8 cellular contexts compared by ENCODE assay signal in the genomic region with DNA sequence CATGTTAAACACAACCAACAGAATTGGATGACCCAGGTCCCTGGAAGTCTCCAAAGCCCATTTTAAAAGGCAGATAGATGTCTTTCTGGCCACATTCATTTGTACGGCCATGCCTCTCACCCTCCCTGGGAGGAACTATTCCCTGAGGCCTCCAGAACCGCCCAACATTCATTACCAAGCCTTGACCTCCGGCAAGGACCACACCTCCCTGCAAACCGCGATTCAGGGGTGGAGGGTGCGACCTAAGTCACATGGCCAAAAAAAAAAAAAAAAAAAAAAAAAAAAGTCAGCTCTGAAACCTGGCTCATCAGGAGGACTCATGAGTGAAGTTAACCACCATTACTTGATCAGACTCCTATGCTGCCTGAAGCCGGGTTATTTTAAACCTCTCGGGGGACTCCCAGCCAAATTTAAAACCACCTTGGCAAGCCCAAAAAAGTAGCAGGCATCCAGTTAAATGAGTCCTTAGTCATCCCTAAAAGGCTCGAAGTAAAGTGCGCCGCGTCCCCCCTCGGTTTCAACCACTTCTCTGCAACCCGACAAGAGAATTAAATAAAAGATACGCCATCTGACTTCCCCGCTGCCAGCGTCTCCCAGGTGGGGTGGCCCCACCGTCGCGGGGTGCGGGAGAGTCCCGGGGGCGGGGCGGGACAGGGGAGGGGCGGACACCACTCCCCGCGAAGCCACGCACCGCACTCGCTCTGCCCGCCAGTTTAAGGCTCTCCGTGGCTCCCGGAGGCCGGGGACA. TPM values are rescaled to one million over a fixed set of nuclear protein-coding genes. Genes with fewer than 3 reads are reported as not detected.
DNase-seq lines count a peak whose midpoint lies in the region; ATAC-seq and TF ChIP-seq lines count a peak whose summit lies in the region.

No MANE protein-coding gene starts in this region.

- H3K4me1 ChIP-seq in HEK293 (ENCODE audit: control insufficient read depth, insufficient read depth, low read length): peaks cover 10% of the 10 kb centered on the region
- peaks cover 46% of the 10 kb centered on the region for H3K4me1 ChIP-seq in OCI-LY1 (ENCODE audit: insufficient read depth, low read length, severe bottlenecking)
- H3K4me1 ChIP-seq in subcutaneous abdominal adipose tissue (ENCODE audit: control insufficient read depth in 5 of 5, insufficient read depth in 5 of 5, low read length in 5 of 5): peaks cover 14 to 63% (median 56%) of the 10 kb centered on the region in 5 donors

- H3K4me3 ChIP-seq in HEK293 (ENCODE audit: low read depth, low read length) (peak overlapping the region; percentile 94), OCI-LY1 (ENCODE audit: low read depth, low read length, poor library complexity, severe bottlenecking) (peak overlapping the region; percentile 68), fibroblast of mammary gland (ENCODE audit: control insufficient read depth, low read depth, low read length) (peak overlapping the region; percentile 99), subcutaneous abdominal adipose tissue (ENCODE audit: low read depth in 1 of 5, low read length in 5 of 5) (peak overlapping the region; percentile 84 to 100 (median 98))

- TF ChIP-seq CTCF in HEK293 (tag by site-specific recombination; IDR thresholded peaks at IDR 0.05): no peak
- no peak for TF ChIP-seq CTCF in OCI-LY1 (IDR thresholded peaks at IDR 0.05; ENCODE audit: low read length)
- TF ChIP-seq CTCF in fibroblast of mammary gland (conservative IDR thresholded peaks at IDR 0.05; ENCODE audit: control insufficient read depth, insufficient read depth, low read depth, low read length): no peak

- H3F3A ChIP-seq in OCI-LY1 (ENCODE audit: insufficient read depth, low read length): 0 out of 2 replicates have a peak, but pooled peaks cover 5% of the 10 kb centered on the region

- peak; percentile 11 to 13 for ATAC-seq in naive thymus-derived CD8-positive, alpha-beta T cell

- H4K20me1 ChIP-seq in OCI-LY1 (ENCODE audit: insufficient read depth, low read length): no peaks in the 10 kb centered on the region

- peak overlapping the region; percentile 79 for H3K27ac ChIP-seq in HEK293 (ENCODE audit: extremely low read depth, low read depth, low read length)
- no peak overlapping the region for H3K27ac ChIP-seq in OCI-LY1 (ENCODE audit: low read depth, low read length, poor library complexity, severe bottlenecking)
- peak overlapping the region; percentile 91 for H3K27ac ChIP-seq in subcutaneous abdominal adipose tissue (ENCODE audit: low read depth, low read length)

- POLR2A ChIA-PET in HEK293 (lab: Yijun Ruan, JAX): interaction anchor here (0.5 to 1.9 kb wide), 6 partner anchors 9 to 190 kb away, joined by 3 to 16 read pairs (median 6); no protein-coding TSS in a partner anchor
- POLR2A ChIA-PET in naive thymus-derived CD8-positive, alpha-beta T cell (lab: Charles Lee): interaction anchor here (0.6 to 4.9 kb wide), 15 partner anchors 8 to 1953 kb away, joined by 3 to 61 read pairs (median 4); a partner anchor contains a TSS

- peaks cover 0 to 4% (median 2%) of the 10 kb centered on the region in 3 donors for H3K36me3 Mint-ChIP-seq in naive thymus-derived CD8-positive, alpha-beta T cell

- H3K79me2 ChIP-seq in OCI-LY1 (ENCODE audit: insufficient read depth, low read length): no peaks in the 10 kb centered on the region

- DNase-seq in G401 (ENCODE audit: low spot score) (peak; percentile 67), activated T-helper 1 cell treated with Interleukin-2 at 50 U/mL for 16 hours (ENCODE audit: low read depth) (peak; percentile 56), fibroblast of mammary gland (ENCODE audit: low read depth) (peak; percentile 94), dedifferentiated amniotic fluid mesenchymal stem cell (ENCODE audit: extremely low spot score) (no peak)
- peak in 9 of 10 donors; percentile 39 to 79 (median 65) for DNase-seq in naive thymus-derived CD8-positive, alpha-beta T cell

- H3K36me3 ChIP-seq in HEK293 (ENCODE audit: control insufficient read depth in 2 of 2, insufficient read depth in 1 of 2, low read length in 2 of 2) (no peaks in the 10 kb centered on the region), OCI-LY1 (ENCODE audit: insufficient read depth, low read length) (no peaks in the 10 kb centered on the region), subcutaneous abdominal adipose tissue (ENCODE audit: control insufficient read depth in 5 of 5, insufficient read depth in 5 of 5, low read length in 5 of 5) (peaks cover 0 to 6% (median 3%) of the 10 kb centered on the region in 5 donors)

- CTCF ChIA-PET in HEK293 (lab: Yijun Ruan, JAX): interaction anchor here (0.7 kb wide), 2 partner anchors 10 to 154 kb away, joined by 3 to 4 read pairs; no protein-coding TSS in a partner anchor

- no peak overlapping the region for H2AFZ ChIP-seq in OCI-LY1 (ENCODE audit: low read length)

- H3K9me3 Mint-ChIP-seq in naive thymus-derived CD8-positive, alpha-beta T cell: no peaks in the 10 kb centered on the region

- no peaks in the 10 kb centered on the region for H3K9me3 ChIP-seq in HEK293 (ENCODE audit: control insufficient read depth, insufficient read depth, low read depth, low read length)
- no peaks in the 10 kb centered on the region for H3K9me3 ChIP-seq in OCI-LY1 (ENCODE audit: low read length)
- no peaks in the 10 kb centered on the region for H3K9me3 ChIP-seq in subcutaneous abdominal adipose tissue (ENCODE audit: control insufficient read depth in 5 of 5, low read length in 5 of 5)

- peaks cover 35 to 69% (median 56%) of the 10 kb centered on the region in 4 donors for H3K4me1 Mint-ChIP-seq in naive thymus-derived CD8-positive, alpha-beta T cell

- H3K9ac ChIP-seq in OCI-LY1 (ENCODE audit: low read length) (peak overlapping the region; percentile 61; the same call in 1 of the 2 replicates), subcutaneous abdominal adipose tissue (ENCODE audit: low read length in 5 of 5) (peak overlapping the region; percentile 69 to 100 (median 96))

- no peaks in the 10 kb centered on the region for H3K9me2 ChIP-seq in OCI-LY1 (ENCODE audit: low read depth, low read length)

- H3K27me3 ChIP-seq in OCI-LY1 (ENCODE audit: insufficient read depth, low read length) (no peaks in the 10 kb centered on the region), subcutaneous abdominal adipose tissue (ENCODE audit: control insufficient read depth in 5 of 5, insufficient read depth in 4 of 5, low read length in 5 of 5) (no peaks in the 10 kb centered on the region)

- peaks cover 0 to 2% (median 0%) of the 10 kb centered on the region in 5 donors for H3K27me3 Mint-ChIP-seq in naive thymus-derived CD8-positive, alpha-beta T cell

- peak overlapping the region; percentile 83 for H3K4me2 ChIP-seq in OCI-LY1 (ENCODE audit: low read length)

- peak overlapping the region; percentile 95 to 100 (median 99) for H3K27ac Mint-ChIP-seq in naive thymus-derived CD8-positive, alpha-beta T cell

- in situ Hi-C loops in G401 (cut with HindIII; ENCODE audit: low sequenced_read_pairs): no loop called here

- peak overlapping the region; percentile 97 to 100 (median 98) for H3K4me3 Mint-ChIP-seq in naive thymus-derived CD8-positive, alpha-beta T cell

TF ChIP-seq in HEK293, 187 proteins besides CTCF, POLR2A, EP300 and RAD21 (continues in another document):
- TF ChIP-seq BCL11A (tag by site-specific recombination; IDR thresholded peaks at IDR 0.05; ENCODE audit: low read depth): no peak
- TF ChIP-seq IKZF3 (tag by site-specific recombination; IDR thresholded peaks at IDR 0.05): no peak
- TF ChIP-seq ZNF600 (tag by site-specific recombination; IDR thresholded peaks at IDR 0.05): 0 out of 2 replicates have a peak, but pooled peaks have one; percentile 28
- TF ChIP-seq ZFP69B (tag by site-specific recombination; IDR thresholded peaks at IDR 0.05): peak; percentile 69
- peak; percentile 52 for TF ChIP-seq ZNF341 (tag by site-specific recombination; IDR thresholded peaks at IDR 0.05; ENCODE audit: low read depth)
- TF ChIP-seq, protein P1, sequence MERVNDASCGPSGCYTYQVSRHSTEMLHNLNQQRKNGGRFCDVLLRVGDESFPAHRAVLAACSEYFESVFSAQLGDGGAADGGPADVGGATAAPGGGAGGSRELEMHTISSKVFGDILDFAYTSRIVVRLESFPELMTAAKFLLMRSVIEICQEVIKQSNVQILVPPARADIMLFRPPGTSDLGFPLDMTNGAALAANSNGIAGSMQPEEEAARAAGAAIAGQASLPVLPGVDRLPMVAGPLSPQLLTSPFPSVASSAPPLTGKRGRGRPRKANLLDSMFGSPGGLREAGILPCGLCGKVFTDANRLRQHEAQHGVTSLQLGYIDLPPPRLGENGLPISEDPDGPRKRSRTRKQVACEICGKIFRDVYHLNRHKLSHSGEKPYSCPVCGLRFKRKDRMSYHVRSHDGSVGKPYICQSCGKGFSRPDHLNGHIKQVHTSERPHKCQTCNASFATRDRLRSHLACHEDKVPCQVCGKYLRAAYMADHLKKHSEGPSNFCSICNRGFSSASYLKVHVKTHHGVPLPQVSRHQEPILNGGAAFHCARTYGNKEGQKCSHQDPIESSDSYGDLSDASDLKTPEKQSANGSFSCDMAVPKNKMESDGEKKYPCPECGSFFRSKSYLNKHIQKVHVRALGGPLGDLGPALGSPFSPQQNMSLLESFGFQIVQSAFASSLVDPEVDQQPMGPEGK (tag by site-specific recombination; IDR thresholded peaks at IDR 0.05): no peak
- TF ChIP-seq, protein P2, sequence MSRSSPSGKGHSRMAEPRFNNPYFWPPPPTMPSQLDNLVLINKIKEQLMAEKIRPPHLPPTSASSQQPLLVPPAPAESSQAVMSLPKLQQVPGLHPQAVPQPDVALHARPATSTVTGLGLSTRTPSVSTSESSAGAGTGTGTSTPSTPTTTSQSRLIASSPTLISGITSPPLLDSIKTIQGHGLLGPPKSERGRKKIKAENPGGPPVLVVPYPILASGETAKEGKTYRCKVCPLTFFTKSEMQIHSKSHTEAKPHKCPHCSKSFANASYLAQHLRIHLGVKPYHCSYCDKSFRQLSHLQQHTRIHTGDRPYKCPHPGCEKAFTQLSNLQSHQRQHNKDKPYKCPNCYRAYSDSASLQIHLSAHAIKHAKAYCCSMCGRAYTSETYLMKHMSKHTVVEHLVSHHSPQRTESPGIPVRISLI (tag by site-specific recombination; IDR thresholded peaks at IDR 0.05): peak; percentile 95
- no peak for TF ChIP-seq ZNF266 (tag by site-specific recombination; IDR thresholded peaks at IDR 0.05; ENCODE audit: low read depth)
- TF ChIP-seq KLF8 (tag by site-specific recombination; IDR thresholded peaks at IDR 0.05): peak; percentile 18; the same call in 1 of the 2 replicates
- TF ChIP-seq KLF10 (tag by site-specific recombination; IDR thresholded peaks at IDR 0.05): peak; percentile 75
- no peak for TF ChIP-seq ZFHX2 (tag by site-specific recombination; conservative IDR thresholded peaks at IDR 0.05)
- TF ChIP-seq GLIS1 (tag by site-specific recombination; IDR thresholded peaks at IDR 0.05): peak; percentile 56; the same call in 1 of the 2 replicates

RNA-seq across cellular contexts. Expression of a gene that starts 2.4 kb away (rescaled TPM):
- 6.5 and 12.3 TPM in 2 replicates for total RNA-seq in G401 (2014; rRNA removed; shearing (Covaris generic))
- total RNA-seq in naive thymus-derived CD8-positive, alpha-beta T cell: 10 to 100 TPM; 29.6 TPM
- 1 to 10 TPM; 2.6 to 4.0 (median 3.2) TPM for polyA plus RNA-seq in naive thymus-derived CD8-positive, alpha-beta T cell
